22 cellular contexts compared by ENCODE assay signal in the genomic region with DNA sequence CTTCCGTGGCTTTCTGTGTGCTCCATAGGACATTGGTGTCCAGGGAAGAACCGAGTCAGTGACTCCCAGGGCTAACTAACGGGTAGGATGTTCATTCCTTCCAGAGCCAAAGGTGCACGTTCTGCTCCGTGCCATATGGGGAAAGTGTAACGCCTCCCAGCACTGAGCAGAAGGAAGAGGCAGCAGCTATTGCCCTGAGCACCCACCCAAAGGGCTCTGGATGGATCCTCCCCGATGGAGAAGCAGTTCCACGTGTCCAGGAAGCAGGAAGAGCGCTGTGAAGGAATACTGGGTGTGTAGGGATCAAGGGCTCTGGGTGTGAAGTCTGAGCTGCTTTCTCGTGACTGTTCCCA. TPM values are rescaled to one million over a fixed set of nuclear protein-coding genes. Genes with fewer than 3 reads are reported as not detected.
DNase-seq lines count a peak whose midpoint lies in the region; ATAC-seq, FAIRE-seq and TF ChIP-seq lines count a peak whose summit lies in the region.
"Had no signal": no experiment of that assay in that cellular context is flagged by ENCODE, and none has a peak within 500 bp of the region (broad histone marks: within the 10 kb centered on the region; RNA-seq: fewer than 3 reads in every experiment).

No MANE protein-coding gene starts in this region.

- FAIRE-seq in A549 (lab: Jason Lieb, UNC) = no peak
- FAIRE-seq: A204.1, G401.6, GM12891, H54 had no signal

- peaks cover 6% of the 10 kb centered on the region for H3K4me1 Mint-ChIP-seq in T-helper 17 cell

- peaks cover 33% of the 10 kb centered on the region for H3K27me3 ChIP-seq in BLaER1
- no peaks in the 10 kb centered on the region for H3K27me3 ChIP-seq in HCT116 (ENCODE audit: insufficient read depth, low read length)

- no peak overlapping the region for H3K4me3 ChIP-seq in A549
- no peak overlapping the region for H3K4me3 ChIP-seq in BLaER1
- peak overlapping the region in 1 of 2 experiments; percentile 41; a peak in 3 of 4 replicates for H3K4me3 ChIP-seq in HCT116 (replicated peaks in 1 of 2; ENCODE audit: low read depth in 1 of 2, low read length in 2 of 2)
- H3K4me3 ChIP-seq: GM23338 had no signal

- POLR2A ChIA-PET in A549 (lab: Yijun Ruan, JAX) = no interaction called here
- POLR2A ChIA-PET in HCT116 (lab: Charles Lee) = interaction anchor here (1.0 kb wide), 1 partner anchor 12 kb away, joined by 4 read pairs; the partner anchor contains the start of gene CFAP74

- H3K27me3 Mint-ChIP-seq in T-helper 17 cell = peaks cover 47% of the 10 kb centered on the region

- ATAC-seq in A549 (peak in 1 of 2 experiments; percentile 13; a peak in 2 of 6 replicates), HCT116 (no peak; the same call in 1 of the 2 replicates), T-helper 17 cell (no peak), HG02759 (IDR thresholded peaks at IDR 0.05; ENCODE audit: unreplicated experiment) (no peak)
- ATAC-seq: CD8-positive, alpha-beta T cell; GM23338 had no signal

- H3K4me1 ChIP-seq in A549 (0 out of 3 replicates have a peak, but pooled peaks cover 6% of the 10 kb centered on the region), BLaER1 (peaks cover 43% of the 10 kb centered on the region), HCT116 (ENCODE audit: control insufficient read depth in 1 of 2, insufficient read depth in 2 of 2, low read length in 2 of 2) (peaks cover 3 to 27% of the 10 kb centered on the region in 2 experiments; a peak in 3 of 4 replicates)

- WGBS in A549 (ENCODE audit: missing lambda C conversion rate) = 62% methylated on average over 10 of the region's 10 CpGs

- H3K4me3 Mint-ChIP-seq in T-helper 17 cell = no peak overlapping the region
- H3K4me3 Mint-ChIP-seq: CD8-positive, alpha-beta T cell; GM23338; HFFc6 had no signal

- no peak overlapping the region for H3K27ac Mint-ChIP-seq in T-helper 17 cell
- H3K27ac Mint-ChIP-seq: CD8-positive, alpha-beta T cell; GM23338; HFFc6 had no signal

- peak overlapping the region; percentile 31 for H3K4me2 ChIP-seq in A549
- H3K4me2 ChIP-seq in BLaER1 = peak overlapping the region; percentile 62
- peak overlapping the region; percentile 77 for H3K4me2 ChIP-seq in HCT116 (ENCODE audit: low read length)
- H3K4me2 ChIP-seq: GM23338, KMS-11 had no signal

- TF ChIP-seq CTCF in A549 (IDR thresholded peaks at IDR 0.05) = no peak
- TF ChIP-seq CTCF in HCT116 (IDR thresholded peaks at IDR 0.05 in 2 of 3, conservative IDR thresholded peaks at IDR 0.05 in 1 of 3; ENCODE audit: borderline replicate concordance in 1 of 3, insufficient read depth in 1 of 3, low read depth in 2 of 3, low read length in 2 of 3) = no peak

- H3K9me2 ChIP-seq in HCT116 (ENCODE audit: insufficient read depth) = no peaks in the 10 kb centered on the region

- H3K79me2 ChIP-seq in HCT116 (ENCODE audit: insufficient read depth, low read length) = no peaks in the 10 kb centered on the region

- TF ChIP-seq POLR2A in A549 (IDR thresholded peaks at IDR 0.05; ENCODE audit: low read length) (no peak), HCT116 (IDR thresholded peaks at IDR 0.05; ENCODE audit: borderline replicate concordance, extremely low read depth, insufficient read depth, insufficient read length) (no peak)

- peaks cover 10% of the 10 kb centered on the region; the same call in 1 of the 2 replicates for H4K20me1 ChIP-seq in BLaER1
- H4K20me1 ChIP-seq in HCT116 (ENCODE audit: insufficient read depth) = no peaks in the 10 kb centered on the region

- H3K36me3 Mint-ChIP-seq in T-helper 17 cell (ENCODE audit: low read depth) = no peaks in the 10 kb centered on the region
- H3K36me3 Mint-ChIP-seq: CD8-positive, alpha-beta T cell had no signal

- H3K36me3 ChIP-seq in BLaER1 (no peaks in the 10 kb centered on the region), HCT116 (ENCODE audit: control insufficient read depth in 1 of 2, insufficient read depth in 2 of 2, low read length in 2 of 2) (no peaks in the 10 kb centered on the region)

- RAD21 ChIA-PET in HCT116 (lab: Charles Lee; ENCODE audit: low non-redundant PET in 1 of 2, low total read pairs in 2 of 2, uncharacterized antibody in 2 of 2, unreplicated experiment in 2 of 2) = no interaction called here

- no peak for TF ChIP-seq RAD21 in A549 (conservative IDR thresholded peaks at IDR 0.05 in 1 of 2, IDR thresholded peaks at IDR 0.05 in 1 of 2)
- TF ChIP-seq RAD21 in HCT116 (IDR thresholded peaks at IDR 0.05; ENCODE audit: low read depth) = no peak

- H3K9ac ChIP-seq in BLaER1 = no peak overlapping the region
- no peak overlapping the region; the same call in 1 of the 2 replicates for H3K9ac ChIP-seq in HCT116 (ENCODE audit: low read length)
- H3K9ac ChIP-seq: KMS-11 had no signal

- DNase-seq in A549 (ENCODE audit: low read depth in 1 of 2, low spot score in 1 of 2) = no peak
- no peak for DNase-seq in HCT116 (ENCODE audit: low read depth, low spot score)
- DNase-seq in UCSD-AML1 (lab: John Stamatoyannopoulos, UW; ENCODE audit: unreplicated experiment) = peak; percentile 34
- no peak for DNase-seq in T-helper 17 cell
- DNase-seq in ureter (ENCODE audit: low spot score) = no peak
- DNase-seq: AML-193; CD8-positive, alpha-beta T cell; DMS 273 treated with DMSO at 0.1 percent for 48 hours; DND-41; EL; HCEC 1CT; HFFc6 had no signal

- no peak overlapping the region for H3K27ac ChIP-seq in A549
- H3K27ac ChIP-seq in BLaER1 = no peak overlapping the region
- H3K27ac ChIP-seq in HCT116 (ENCODE audit: low read depth, low read length) = no peak overlapping the region
- H3K27ac ChIP-seq: KMS-11 had no signal

- CTCF ChIA-PET in A549 (lab: Yijun Ruan, JAX) = interaction anchor here (0.9 kb wide), 1 partner anchor 30 kb away, joined by 5 read pairs; no protein-coding TSS in a partner anchor
- CTCF ChIA-PET in HCT116 (lab: Charles Lee) = interaction anchor here (1.0 kb wide), 2 partner anchors 29 to 71 kb away, joined by 3 to 4 read pairs; no protein-coding TSS in a partner anchor

- TF ChIP-seq EP300 in A549 (IDR thresholded peaks at IDR 0.05) = no peak

- H3K9me3 ChIP-seq in A549 (no peaks in the 10 kb centered on the region), BLaER1 (no peaks in the 10 kb centered on the region), HCT116 (ENCODE audit: control insufficient read depth in 1 of 2, insufficient read depth in 1 of 2, low read depth in 1 of 2, low read length in 2 of 2) (no peaks in the 10 kb centered on the region), T-helper 17 cell (ENCODE audit: control insufficient read depth, low read length, poor library complexity, severe bottlenecking) (no peaks in the 10 kb centered on the region)

- H2AFZ ChIP-seq in HCT116 (ENCODE audit: low read depth, low read length, poor library complexity, severe bottlenecking) = peak overlapping the region; percentile 75

- intact Hi-C loops in HCT116 (cut with micrococcal nuclease) = no loop called here

- no TSS peak for BruUV-seq in HCT116 (replicated peaks; lab: Mats Ljungman, UMichigan)

TF ChIP-seq in A549, 52 proteins besides CTCF, POLR2A, EP300 and RAD21 (continues in another document):
- TF ChIP-seq HOXB13 (CRISPR knock-in tag; IDR thresholded peaks at IDR 0.05; ENCODE audit: low read depth) = no peak
- no peak for TF ChIP-seq CBX2 (IDR thresholded peaks at IDR 0.05; ENCODE audit: borderline replicate concordance, low read depth)
- TF ChIP-seq BHLHE40 (IDR thresholded peaks at IDR 0.05; ENCODE audit: low read depth, low read length) = no peak
- no peak for TF ChIP-seq RNF2 (IDR thresholded peaks at IDR 0.05; ENCODE audit: borderline replicate concordance, low read depth)

TF ChIP-seq in HCT116, 20 proteins besides CTCF, POLR2A, EP300 and RAD21 (continues in another document):
- TF ChIP-seq JUND (IDR thresholded peaks at IDR 0.05) (no peak), ZBTB33 (IDR thresholded peaks at IDR 0.05; ENCODE audit: extremely low read depth, insufficient replicate concordance, low read length) (no peak)

RNA-seq across cellular contexts. Expression of gene GABRD, which starts 3.8 kb away (rescaled TPM):
- polyA plus RNA-seq in A549 (2011; rRNA removed) = 0.12 and 0.17 TPM in 2 replicates
- polyA plus RNA-seq in A549 (2012; cell fraction: cytosol; rRNA removed) = 0.33 and 0.86 TPM in 2 replicates
- 0.90 and 1.5 TPM in 2 replicates for polyA plus RNA-seq in A549 (2012; cell fraction: nucleus; rRNA removed)
- 0.16 to 0.52 TPM (median 0.38 TPM) in 3 replicates for polyA plus RNA-seq in A549 (2017; fragmentation: RNase III; extraction: RNeasy Plus Mini Kit Qiagen cat#74134 plus additional on column Dnase treatment)
- polyA minus RNA-seq in A549 (2011; rRNA and poly(A)+ RNA removed) = 0.49 TPM in 1 of 2 replicates, not detected in the other
- total RNA-seq in HCT116 (2021; ENCODE audit: unreplicated experiment) = 15.6 TPM
- polyA plus RNA-seq in HCT116 (2012) = 21.8 and 30.5 TPM in 2 replicates
- total RNA-seq in T-helper 17 cell = under 1 TPM in 1 of 2 donors, not detected in 1; 0.17 TPM
- total RNA-seq in ureter = 1.2 TPM
- total RNA-seq: HFFc6, HT-29 had no signal
- polyA plus RNA-seq: BJ had no signal

RNA-seq across cellular contexts. Expression of gene CFAP74, which starts 11.8 kb away (rescaled TPM):
- 0.04 and 0.13 TPM in 2 replicates for polyA plus RNA-seq in A549 (2011; rRNA removed)
- polyA plus RNA-seq in A549 (2012; cell fraction: cytosol; rRNA removed) = 0.08 TPM in 1 of 2 replicates, not detected in the other
- polyA plus RNA-seq in A549 (2012; cell fraction: nucleus; rRNA removed) = 0.10 and 0.16 TPM in 2 replicates
- polyA plus RNA-seq in A549 (2017; fragmentation: RNase III; extraction: RNeasy Plus Mini Kit Qiagen cat#74134 plus additional on column Dnase treatment) = 0.03 to 0.05 TPM in 2 of 3 replicates, not detected in the other
- polyA minus RNA-seq in A549 (2011; rRNA and poly(A)+ RNA removed) = not detected in 2 replicates
- 4.9 TPM for total RNA-seq in HCT116 (2021; ENCODE audit: unreplicated experiment)
- 2.9 and 3.3 TPM in 2 replicates for polyA plus RNA-seq in HCT116 (2012)
- total RNA-seq in T-helper 17 cell = not detected
- 0.83 TPM for total RNA-seq in ureter
- total RNA-seq: CD8-positive, alpha-beta T cell; GM23338; HFFc6; HT-29 had no signal
- polyA plus RNA-seq: BJ had no signal

RNA-seq across cellular contexts. Expression of gene PRKCZ, which starts 34.9 kb away (rescaled TPM):
- polyA plus RNA-seq in A549 (2011; rRNA removed) (7.3 and 9.8 TPM in 2 replicates), A549 (2017; fragmentation: RNase III; extraction: RNeasy Plus Mini Kit Qiagen cat#74134 plus additional on column Dnase treatment) (7.8 to 9.9 TPM (median 9.5 TPM) in 3 replicates)
- 14.0 and 18.2 TPM in 2 replicates for polyA plus RNA-seq in A549 (2012; cell fraction: cytosol; rRNA removed)
- 19.9 and 21.1 TPM in 2 replicates for polyA plus RNA-seq in A549 (2012; cell fraction: nucleus; rRNA removed)
- 10.1 and 16.1 TPM in 2 replicates for polyA minus RNA-seq in A549 (2011; rRNA and poly(A)+ RNA removed)
- total RNA-seq in HCT116 (2021; ENCODE audit: unreplicated experiment) (46.8 TPM), T-helper 17 cell (10 to 100 TPM; 26.0 to 33.5 TPM), ureter (41.6 TPM)
- 40.1 and 45.4 TPM in 2 replicates for polyA plus RNA-seq in HCT116 (2012)
